ENCODE assay signal across 8 cellular contexts in the genomic region with DNA sequence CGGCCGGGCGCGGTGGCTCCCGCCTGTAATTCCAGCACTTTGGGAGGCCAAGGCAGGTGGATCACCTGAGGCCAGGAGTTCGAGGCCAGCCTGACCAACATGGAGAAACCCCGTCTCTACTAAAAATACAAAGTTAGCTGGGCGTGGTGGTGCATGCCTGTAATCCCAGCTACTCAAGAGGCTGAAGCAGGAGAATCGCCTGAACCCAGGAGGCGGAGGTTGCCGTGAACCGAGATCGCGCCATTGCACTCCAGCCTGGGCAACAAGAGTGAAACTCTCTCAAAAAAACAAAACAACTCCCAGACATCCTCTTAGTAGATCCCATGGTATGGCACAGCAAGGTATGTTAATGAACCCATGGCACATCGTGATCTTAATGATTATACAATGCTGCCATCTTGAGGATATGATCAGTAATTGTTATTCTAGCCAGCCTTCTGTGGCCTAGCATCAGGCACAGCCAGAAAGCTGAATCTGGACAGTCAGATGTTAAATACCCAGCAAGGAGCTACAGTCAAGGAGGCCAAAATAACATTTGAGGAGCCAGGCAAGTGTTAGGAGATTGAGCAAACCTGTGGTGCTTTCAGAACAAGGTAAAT. TPM values are rescaled to one million over a fixed set of nuclear protein-coding genes. Genes with fewer than 3 reads are reported as not detected.
DNase-seq lines count a peak whose midpoint lies in the region; ATAC-seq, FAIRE-seq and TF ChIP-seq lines count a peak whose summit lies in the region.
"Not testable (repeated sequence)": the region's sequence is repeated elsewhere in the genome, so short reads cannot be mapped to it uniquely, and the experiment has no call there.

No MANE protein-coding gene starts in this region.

- H3K27ac ChIP-seq in HepG2 (ENCODE audit: extremely low read length, insufficient read depth, low read length), result not testable (repeated sequence)

- TF ChIP-seq CTCF in HepG2 (CRISPR knock-in tag; IDR thresholded peaks at IDR 0.05), result peak; percentile 87

- not testable (repeated sequence) for TF ChIP-seq EP300 in HepG2 (IDR thresholded peaks at IDR 0.05; ENCODE audit: low read depth in 2 of 2, low read length in 2 of 2); HepG2 (CRISPR knock-in tag; IDR thresholded peaks at IDR 0.05; ENCODE audit: borderline replicate concordance)

- not testable (repeated sequence) for H3K4me2 ChIP-seq in HepG2 (ENCODE audit: low read depth, low read length)

- FAIRE-seq in TTC549 (lab: Jason Lieb, UNC), result peak; percentile 95
- peak; percentile 94 for FAIRE-seq in HepG2 (lab: Jason Lieb, UNC)

- TF ChIP-seq POLR2A in HepG2 (IDR thresholded peaks at IDR 0.05; ENCODE audit: insufficient read depth in 1 of 2, low read depth in 2 of 2, low read length in 2 of 2), result not testable (repeated sequence)

- H4K20me1 ChIP-seq in HepG2 (ENCODE audit: insufficient read depth, low read length), result not testable (repeated sequence)

- 63% methylated on average over 15 of the region's 15 CpGs for WGBS in HepG2 (ENCODE audit: low lambda C conversion rate)

- peak; percentile 76 for TF ChIP-seq RAD21 in HepG2 (CRISPR knock-in tag; IDR thresholded peaks at IDR 0.05)

- H3K9ac ChIP-seq in HepG2 (ENCODE audit: insufficient read depth, low read depth, low read length), result not testable (repeated sequence)

- not testable (repeated sequence) for H2AFZ ChIP-seq in HepG2 (ENCODE audit: low read length)

- not testable (repeated sequence) for BruUV-seq in HepG2 (replicated peaks; lab: Mats Ljungman, UMichigan)

- not testable (repeated sequence) for H3K36me3 ChIP-seq in HepG2 (replicated peaks in 1 of 2; ENCODE audit: control insufficient read depth in 1 of 2, insufficient read depth in 2 of 2, low read length in 2 of 2)

- POLR2A ChIA-PET in HepG2 (lab: Yijun Ruan, JAX), result not testable (repeated sequence)

- not testable (repeated sequence) for H3K9me3 ChIP-seq in HepG2 (ENCODE audit: low read length)

- peak; percentile 26 for DNase-seq in DMS79 (lab: John Stamatoyannopoulos, UW)
- DNase-seq in NCI-H2196 (lab: John Stamatoyannopoulos, UW; ENCODE audit: unreplicated experiment), result peak; percentile 79
- peak; percentile 52 for DNase-seq in ecto neural progenitor cell (ENCODE audit: low spot score)
- peak; percentile 72 for DNase-seq in HepG2 (ENCODE audit: low spot score)
- not testable (repeated sequence) for DNase-seq in stimulated activated naive CD8-positive, alpha-beta T cell treated with anti-CD3 and anti-CD28 coated beads, Interleukin-15, Interleukin-2, amounts not matched to agents 100 U/mL and 50 U/mL, for 24 hours

- H3K27me3 ChIP-seq in HepG2 (ENCODE audit: control insufficient read depth in 1 of 2, insufficient read depth in 2 of 2, low read length in 2 of 2), result not testable (repeated sequence)

- in situ Hi-C loops in HepG2 (cut with HindIII; ENCODE audit: extremely low pct_ligation_motif_present, low pct_unique_long_range_greater_than_20kb), result loop anchor here (5.0 to 25.0 kb wide), 2 partner anchors 197 to 427 kb away; partner anchors contain the start of gene ABLIM3

- ATAC-seq in GM21381 (IDR thresholded peaks at IDR 0.05; ENCODE audit: unreplicated experiment) (peak; percentile 93), HG03432 (IDR thresholded peaks at IDR 0.05; ENCODE audit: unreplicated experiment) (peak; percentile 84), HepG2 (peak; percentile 99)
- ATAC-seq in stimulated activated naive CD8-positive, alpha-beta T cell treated with anti-CD3 and anti-CD28 coated beads, Interleukin-15, Interleukin-2, amounts not matched to agents 100 U/mL and 50 U/mL, for 24 hours, result peak; percentile 77

- H3K4me1 ChIP-seq in HepG2 (ENCODE audit: insufficient read depth, low read length), result peaks cover 16% of the 10 kb centered on the region

- CTCF ChIA-PET in HepG2 (lab: Yijun Ruan, JAX; ENCODE audit: low intra/inter-chr PET ratio, low total read pairs), result interaction anchor here (0.8 to 1.8 kb wide), 4 partner anchors 122 to 248 kb away, joined by 3 to 15 read pairs (median 7); no protein-coding TSS in a partner anchor

- H3K79me2 ChIP-seq in HepG2 (ENCODE audit: insufficient read depth, low read length), result not testable (repeated sequence)

- intact Hi-C loops in HepG2 (cut with micrococcal nuclease; ENCODE audit: unreplicated experiment), result loop anchor here (1.0 to 10.0 kb wide), 4 partner anchors 182 to 420 kb away; partner anchors contain the start of gene ABLIM3

- H3K4me3 ChIP-seq in HepG2 (replicated peaks in 1 of 3; ENCODE audit: insufficient read depth in 1 of 3, low read depth in 2 of 3, low read length in 3 of 3), result not testable (repeated sequence)

TF ChIP-seq in HepG2, 621 proteins besides CTCF, POLR2A, EP300 and RAD21 (continues in another document):
- TF ChIP-seq ZFY (CRISPR knock-in tag; IDR thresholded peaks at IDR 0.05), result 0 out of 2 replicates have a peak, but pooled peaks have one; percentile 21
- TF ChIP-seq ARID3A (IDR thresholded peaks at IDR 0.05; ENCODE audit: low read depth, low read length), result peak; percentile 25; the same call in 1 of the 2 replicates
- TF ChIP-seq ZNF670 (CRISPR knock-in tag; IDR thresholded peaks at IDR 0.05; ENCODE audit: borderline replicate concordance), result 0 out of 2 replicates have a peak, but pooled peaks have one; percentile 28
- peak; percentile 73 for TF ChIP-seq SMC3 (IDR thresholded peaks at IDR 0.05; ENCODE audit: low read length)
- 0 out of 2 replicates have a peak, but pooled peaks have one; percentile 17 for TF ChIP-seq ZNF652 (CRISPR knock-in tag; IDR thresholded peaks at IDR 0.05; ENCODE audit: borderline replicate concordance, low read depth)
- TF ChIP-seq TEAD3 (CRISPR knock-in tag; optimal IDR thresholded peaks at IDR 0.05; ENCODE audit: borderline replicate concordance), result peak; percentile 50

RNA-seq across cellular contexts. Expression of gene CSNK1A1, which starts 13.4 kb away (rescaled TPM):
- total RNA-seq in HepG2 (2016; rRNA removed; fragmentation: Illumina TruSeq; extraction: Trizol), result 149 and 210 TPM in 2 replicates
- 27.1 and 35.7 TPM in 2 replicates for total RNA-seq in HepG2 (2016; cell fraction: cytosol; rRNA removed; fragmentation: Illumina TruSeq; extraction: Trizol; ENCODE audit: low read depth)
- total RNA-seq in HepG2 (2016; cell fraction: insoluble cytoplasmic fraction; rRNA removed; fragmentation: Illumina TruSeq; extraction: Trizol), result 145 and 212 TPM in 2 replicates
- total RNA-seq in HepG2 (2016; cell fraction: membrane; rRNA removed; fragmentation: Illumina TruSeq; extraction: Trizol), result 84.4 and 87.9 TPM in 2 replicates
- total RNA-seq in HepG2 (2016; cell fraction: nucleus; rRNA removed; fragmentation: Illumina TruSeq; extraction: Trizol), result 98.3 and 111 TPM in 2 replicates
- polyA plus RNA-seq in HepG2 (2011; rRNA removed), result 77.3 and 89.0 TPM in 2 replicates
- 49.1 and 57.0 TPM in 2 replicates for polyA plus RNA-seq in HepG2 (2011; cell fraction: cytosol; rRNA removed)
- polyA plus RNA-seq in HepG2 (2011; cell fraction: nucleus; rRNA removed), result 50.7 and 55.7 TPM in 2 replicates
- polyA plus RNA-seq in HepG2 (2012), result 65.5 and 78.7 TPM in 2 replicates
- 15.0 and 20.3 TPM in 2 replicates for polyA plus RNA-seq in HepG2 (2016; cell fraction: cytosol; fragmentation: Illumina TruSeq; extraction: Trizol; ENCODE audit: low read depth)
- 121 and 123 TPM in 2 replicates for polyA plus RNA-seq in HepG2 (2016; cell fraction: insoluble cytoplasmic fraction; fragmentation: Illumina TruSeq; extraction: Trizol; ENCODE audit: low read depth)
- polyA plus RNA-seq in HepG2 (2016; cell fraction: membrane; fragmentation: Illumina TruSeq; extraction: Trizol; ENCODE audit: low read depth), result 29.6 and 36.5 TPM in 2 replicates
- 67.9 and 69.0 TPM in 2 replicates for polyA plus RNA-seq in HepG2 (2016; cell fraction: nucleus; fragmentation: Illumina TruSeq; extraction: Trizol; ENCODE audit: insufficient read depth, low read depth)
- polyA minus RNA-seq in HepG2 (2011; rRNA and poly(A)+ RNA removed; ENCODE audit: low replicate concordance), result 117 and 141 TPM in 2 replicates
- 108 and 126 TPM in 2 replicates for polyA minus RNA-seq in HepG2 (2011; cell fraction: cytosol; rRNA and poly(A)+ RNA removed)
- 187 and 216 TPM in 2 replicates for polyA minus RNA-seq in HepG2 (2011; cell fraction: nucleus; rRNA and poly(A)+ RNA removed)

RNA-seq across cellular contexts. Expression of gene ARHGEF37, which starts 16.7 kb away (rescaled TPM):
- total RNA-seq in HepG2 (2016; rRNA removed; fragmentation: Illumina TruSeq; extraction: Trizol), result 0.27 TPM in 1 of 2 replicates, not detected in the other
- total RNA-seq in HepG2 (2016; cell fraction: cytosol; rRNA removed; fragmentation: Illumina TruSeq; extraction: Trizol; ENCODE audit: low read depth), result not detected in 2 replicates
- 0.11 TPM in 1 of 2 replicates, not detected in the other for total RNA-seq in HepG2 (2016; cell fraction: insoluble cytoplasmic fraction; rRNA removed; fragmentation: Illumina TruSeq; extraction: Trizol)
- not detected in 2 replicates for total RNA-seq in HepG2 (2016; cell fraction: membrane; rRNA removed; fragmentation: Illumina TruSeq; extraction: Trizol)
- total RNA-seq in HepG2 (2016; cell fraction: nucleus; rRNA removed; fragmentation: Illumina TruSeq; extraction: Trizol), result not detected in 2 replicates
- 0.18 and 0.39 TPM in 2 replicates for polyA plus RNA-seq in HepG2 (2011; rRNA removed)
- 0.05 and 0.23 TPM in 2 replicates for polyA plus RNA-seq in HepG2 (2011; cell fraction: cytosol; rRNA removed)
- polyA plus RNA-seq in HepG2 (2011; cell fraction: nucleus; rRNA removed), result 0.18 and 0.38 TPM in 2 replicates
- 0.21 and 0.28 TPM in 2 replicates for polyA plus RNA-seq in HepG2 (2012)
- not detected in 2 replicates for polyA plus RNA-seq in HepG2 (2016; cell fraction: cytosol; fragmentation: Illumina TruSeq; extraction: Trizol; ENCODE audit: low read depth)
- polyA plus RNA-seq in HepG2 (2016; cell fraction: insoluble cytoplasmic fraction; fragmentation: Illumina TruSeq; extraction: Trizol; ENCODE audit: low read depth), result not detected in 2 replicates
- polyA plus RNA-seq in HepG2 (2016; cell fraction: membrane; fragmentation: Illumina TruSeq; extraction: Trizol; ENCODE audit: low read depth), result not detected in 2 replicates
- polyA plus RNA-seq in HepG2 (2016; cell fraction: nucleus; fragmentation: Illumina TruSeq; extraction: Trizol; ENCODE audit: insufficient read depth, low read depth), result 0.48 TPM in 1 of 2 replicates, not detected in the other
- polyA minus RNA-seq in HepG2 (2011; rRNA and poly(A)+ RNA removed; ENCODE audit: low replicate concordance), result 0.51 and 1.4 TPM in 2 replicates
- polyA minus RNA-seq in HepG2 (2011; cell fraction: cytosol; rRNA and poly(A)+ RNA removed), result not detected in 2 replicates
- 0.13 and 0.87 TPM in 2 replicates for polyA minus RNA-seq in HepG2 (2011; cell fraction: nucleus; rRNA and poly(A)+ RNA removed)
